In genomic region chr17:3754458-3755334, GRCh38 we compare ENCODE assay signal across 2 cellular contexts.
TF ChIP-seq lines count a peak whose summit lies in the region.

No MANE protein-coding gene starts in this region.

TF ChIP-seq in SK-N-SH treated with all-trans-retinoic acid at 6 μM for 48 hours, 23 proteins besides CTCF, POLR2A, EP300 and RAD21 (continued from another document):
- TF ChIP-seq TSHZ2 (CRISPR knock-in tag; IDR thresholded peaks at IDR 0.05): no peak
- TF ChIP-seq RARB (CRISPR knock-in tag; IDR thresholded peaks at IDR 0.05): no peak
- no peak for TF ChIP-seq ZC3H10 (CRISPR knock-in tag; IDR thresholded peaks at IDR 0.05)
- no peak for TF ChIP-seq POU6F1 (CRISPR knock-in tag; IDR thresholded peaks at IDR 0.05; ENCODE audit: borderline replicate concordance, low read depth)
- no peak for TF ChIP-seq BACH2 (CRISPR knock-in tag; IDR thresholded peaks at IDR 0.05; ENCODE audit: borderline replicate concordance)
- TF ChIP-seq ZNF8 (CRISPR knock-in tag; IDR thresholded peaks at IDR 0.05): no peak
- no peak for TF ChIP-seq GLIS3 (CRISPR knock-in tag; IDR thresholded peaks at IDR 0.05)
- TF ChIP-seq SNAI2 (CRISPR knock-in tag; IDR thresholded peaks at IDR 0.05): no peak
- TF ChIP-seq ZNF70 (CRISPR knock-in tag; IDR thresholded peaks at IDR 0.05): no peak
- no peak for TF ChIP-seq ISL1 (CRISPR knock-in tag; IDR thresholded peaks at IDR 0.05)
- no peak for TF ChIP-seq TCF4 (CRISPR knock-in tag; IDR thresholded peaks at IDR 0.05; ENCODE audit: borderline replicate concordance)
- TF ChIP-seq ZFP3 (CRISPR knock-in tag; IDR thresholded peaks at IDR 0.05): no peak
- TF ChIP-seq OSR1 (CRISPR knock-in tag; IDR thresholded peaks at IDR 0.05): no peak
- no peak for TF ChIP-seq ZFP30 (CRISPR knock-in tag; IDR thresholded peaks at IDR 0.05)
- no peak for TF ChIP-seq CREB5 (CRISPR knock-in tag; IDR thresholded peaks at IDR 0.05; ENCODE audit: low read depth)
- TF ChIP-seq TOX (CRISPR knock-in tag; IDR thresholded peaks at IDR 0.05; ENCODE audit: borderline replicate concordance): no peak
- no peak for TF ChIP-seq CSDC2 (CRISPR knock-in tag; IDR thresholded peaks at IDR 0.05)

TF ChIP-seq in K562, 482 proteins besides CTCF, POLR2A, EP300 and RAD21 (continued from another document and continues in another):
- TF ChIP-seq FOXK2 (conservative IDR thresholded peaks at IDR 0.05 in 1 of 2, IDR thresholded peaks at IDR 0.05 in 1 of 2; ENCODE audit: low read depth in 2 of 2) (no peak), PCBP2 (IDR thresholded peaks at IDR 0.05; ENCODE audit: low read depth, low read length, poor library complexity, severe bottlenecking) (no peak), CREM (IDR thresholded peaks at IDR 0.05; ENCODE audit: low read depth) (no peak), NR2C1 (IDR thresholded peaks at IDR 0.05) (no peak), NR2C1 (tag; IDR thresholded peaks at IDR 0.05) (no peak), NFYB (IDR thresholded peaks at IDR 0.05; ENCODE audit: extremely low read depth, insufficient read length) (no peak), IRF2 (CRISPR knock-in tag; IDR thresholded peaks at IDR 0.05) (no peak), KDM5B (IDR thresholded peaks at IDR 0.05; ENCODE audit: insufficient replicate concordance, low read depth, low read length) (peak; percentile 46), DEAF1 (CRISPR knock-in tag; IDR thresholded peaks at IDR 0.05) (no peak), CREB3 (tag; conservative IDR thresholded peaks at IDR 0.05; ENCODE audit: low read depth) (no peak), HOXB6 (CRISPR knock-in tag; IDR thresholded peaks at IDR 0.05; ENCODE audit: borderline replicate concordance) (no peak), TBL1XR1 (IDR thresholded peaks at IDR 0.05; ENCODE audit: low read length in 2 of 2) (no peak), ZFP1 (CRISPR knock-in tag; IDR thresholded peaks at IDR 0.05) (no peak), SMARCC2 (IDR thresholded peaks at IDR 0.05; ENCODE audit: low read depth) (no peak), FOXJ2 (tag; IDR thresholded peaks at IDR 0.05) (no peak), ZNF12 (CRISPR knock-in tag; IDR thresholded peaks at IDR 0.05) (no peak), MCM5 (IDR thresholded peaks at IDR 0.05; ENCODE audit: low read depth) (no peak), MCM7 (IDR thresholded peaks at IDR 0.05) (no peak), ZNF512 (tag; IDR thresholded peaks at IDR 0.05) (no peak), SMAD4 (CRISPR knock-in tag; conservative IDR thresholded peaks at IDR 0.05) (0 out of 2 replicates have a peak, but pooled peaks have one; percentile 67), TBP (optimal IDR thresholded peaks at IDR 0.05; ENCODE audit: low read depth, low read length) (peak; percentile 14), ATF6 (CRISPR knock-in tag; IDR thresholded peaks at IDR 0.05) (no peak), CXXC5 (CRISPR knock-in tag; IDR thresholded peaks at IDR 0.05) (peak; percentile 27; the same call in 1 of the 2 replicates), NFIX (CRISPR knock-in tag; IDR thresholded peaks at IDR 0.05; ENCODE audit: low read depth) (no peak), PRMT5 (CRISPR knock-in tag; IDR thresholded peaks at IDR 0.05) (no peak), ZZZ3 (IDR thresholded peaks at IDR 0.05) (no peak), SIX5 (IDR thresholded peaks at IDR 0.05; ENCODE audit: borderline replicate concordance in 1 of 2, insufficient read depth in 1 of 2, low read depth in 1 of 2, low read length in 2 of 2) (no peak), BACH1 (tag; IDR thresholded peaks at IDR 0.05) (no peak), TRIM24 (IDR thresholded peaks at IDR 0.05) (no peak), POLR2G (IDR thresholded peaks at IDR 0.05; ENCODE audit: low read depth, low read length) (peak; percentile 88), ELF2 (CRISPR knock-in tag; IDR thresholded peaks at IDR 0.05) (no peak), RAD51 (IDR thresholded peaks at IDR 0.05; ENCODE audit: borderline replicate concordance, low read depth) (peak; percentile 64; the same call in 1 of the 2 replicates), ERF (CRISPR knock-in tag; IDR thresholded peaks at IDR 0.05) (no peak), TCF7 (IDR thresholded peaks at IDR 0.05; ENCODE audit: borderline replicate concordance) (no peak), ZNF77 (CRISPR knock-in tag; IDR thresholded peaks at IDR 0.05) (no peak), ZNF224 (CRISPR knock-in tag; IDR thresholded peaks at IDR 0.05) (no peak), PTBP1 (IDR thresholded peaks at IDR 0.05; ENCODE audit: low read depth, low read length) (no peak), L3MBTL2 (IDR thresholded peaks at IDR 0.05) (peak; percentile 90), MAZ (CRISPR knock-in tag; conservative IDR thresholded peaks at IDR 0.05 in 1 of 2, IDR thresholded peaks at IDR 0.05 in 1 of 2) (peak in 1 of 2 experiments; percentile 55; a peak in 1 of 4 replicates), LEF1 (IDR thresholded peaks at IDR 0.05) (no peak), ZBTB9 (CRISPR knock-in tag; IDR thresholded peaks at IDR 0.05) (peak; percentile 62; the same call in 1 of the 2 replicates), HMG20B (CRISPR knock-in tag; IDR thresholded peaks at IDR 0.05) (no peak), TFAP4 (CRISPR knock-in tag; IDR thresholded peaks at IDR 0.05; ENCODE audit: borderline replicate concordance) (peak; percentile 22; the same call in 1 of the 2 replicates), ATF1 (CRISPR knock-in tag; IDR thresholded peaks at IDR 0.05) (no peak), ATF1 (tag; IDR thresholded peaks at IDR 0.05) (peak; percentile 44), FOS (IDR thresholded peaks at IDR 0.05; ENCODE audit: extremely low read depth, insufficient read length) (no peak), SIN3B (IDR thresholded peaks at IDR 0.05; ENCODE audit: low read depth) (no peak), JUND (IDR thresholded peaks at IDR 0.05; ENCODE audit: borderline replicate concordance, low read depth, low read length) (no peak), JUND (tag; IDR thresholded peaks at IDR 0.05; ENCODE audit: borderline replicate concordance, low read depth, low read length) (no peak), ZNF175 (CRISPR knock-in tag; IDR thresholded peaks at IDR 0.05; ENCODE audit: low read depth) (no peak), RB1 (IDR thresholded peaks at IDR 0.05; ENCODE audit: low read depth) (peak; percentile 70; the same call in 1 of the 2 replicates), ZNF707 (CRISPR knock-in tag; conservative IDR thresholded peaks at IDR 0.05) (no peak), ELF1 (tag; IDR thresholded peaks at IDR 0.05) (0 out of 2 replicates have a peak, but pooled peaks have one; percentile 24), MBD2 (IDR thresholded peaks at IDR 0.05; ENCODE audit: borderline replicate concordance, low read depth) (no peak), NCOR1 (IDR thresholded peaks at IDR 0.05) (no peak), NR2F6 (CRISPR knock-in tag; IDR thresholded peaks at IDR 0.05) (no peak), HSF4 (CRISPR knock-in tag; IDR thresholded peaks at IDR 0.05; ENCODE audit: borderline replicate concordance) (no peak), ZBTB1 (CRISPR knock-in tag; IDR thresholded peaks at IDR 0.05; ENCODE audit: borderline replicate concordance, low read depth) (no peak), SMC3 (conservative IDR thresholded peaks at IDR 0.05; ENCODE audit: insufficient read depth, low read depth, low read length) (no peak), CREB5 (CRISPR knock-in tag; IDR thresholded peaks at IDR 0.05) (no peak), NFIC (IDR thresholded peaks at IDR 0.05) (0 out of 2 replicates have a peak, but pooled peaks have one; percentile 42), RBFOX2 (IDR thresholded peaks at IDR 0.05; ENCODE audit: low read depth, low read length) (peak; percentile 81), TGIF2 (CRISPR knock-in tag; IDR thresholded peaks at IDR 0.05) (no peak), MAX (CRISPR knock-in tag; IDR thresholded peaks at IDR 0.05) (peak; percentile 49; the same call in 1 of the 2 replicates), USF2 (CRISPR knock-in tag; IDR thresholded peaks at IDR 0.05) (peak; percentile 83), FOXA3 (CRISPR knock-in tag; conservative IDR thresholded peaks at IDR 0.05 in 1 of 2, IDR thresholded peaks at IDR 0.05 in 1 of 2) (no peak), FUS (optimal IDR thresholded peaks at IDR 0.05; ENCODE audit: low read depth, low read length) (no peak), POLR2B (IDR thresholded peaks at IDR 0.05; ENCODE audit: low read depth, partially characterized antibody) (peak; percentile 56)
